In genomic region chr11:88555018-88555828, GRCh38 we compare ENCODE assay signal across 8 cellular contexts.
DNase-seq lines count a peak whose midpoint lies in the region; ATAC-seq and TF ChIP-seq lines count a peak whose summit lies in the region.

No MANE protein-coding gene starts in this region.

- intact Hi-C loops in Panc1 (cut with micrococcal nuclease; ENCODE audit: unreplicated experiment) (no loop called here), prostate gland (cut with DNase I) (no loop called here)
- intact Hi-C loops in CD8-positive, alpha-beta T cell (cut with DNase I, micrococcal nuclease) = no loop called here

- H3K4me3 ChIP-seq in Panc1 (ENCODE audit: low read depth in 2 of 2, low read length in 2 of 2) (no peak overlapping the region), prostate gland (no peak overlapping the region)
- H3K4me3 ChIP-seq in CD8-positive, alpha-beta T cell (ENCODE audit: low read depth, low read length) = no peak overlapping the region

- no TSS peak for BruUV-seq in Panc1 (replicated peaks; lab: Mats Ljungman, UMichigan)

- H3K27me3 ChIP-seq in Panc1 (ENCODE audit: control insufficient read depth, insufficient read depth, low read length) (no peaks in the 10 kb centered on the region), prostate gland (replicated peaks; ENCODE audit: insufficient read depth) (no peaks in the 10 kb centered on the region)
- no peaks in the 10 kb centered on the region for H3K27me3 ChIP-seq in CD8-positive, alpha-beta T cell (ENCODE audit: insufficient read depth, low read length)

- CTCF ChIA-PET in Panc1 (lab: Charles Lee) = no interaction called here
- CTCF ChIA-PET in CD8-positive, alpha-beta T cell (lab: Charles Lee) = interaction anchor here (0.9 to 1.0 kb wide), 2 partner anchors 13 to 540 kb away, joined by 3 to 4 read pairs; no protein-coding TSS in a partner anchor

- H3K9me3 ChIP-seq in Panc1 (ENCODE audit: control insufficient read depth, insufficient read depth, low read depth, low read length) (peaks cover 5% of the 10 kb centered on the region; the same call in 1 of the 2 replicates), prostate gland (no peaks in the 10 kb centered on the region)
- no peaks in the 10 kb centered on the region for H3K9me3 ChIP-seq in CD8-positive, alpha-beta T cell (ENCODE audit: low read length)

- peaks cover 3% of the 10 kb centered on the region for H3K27me3 Mint-ChIP-seq in CD8-positive, alpha-beta T cell (ENCODE audit: low read depth)

- peak; percentile 90 for ATAC-seq in Panc1
- ATAC-seq in CD8-positive, alpha-beta T cell = no peak

- H3K9me3 Mint-ChIP-seq in CD8-positive, alpha-beta T cell = no peaks in the 10 kb centered on the region

- peaks cover 3% of the 10 kb centered on the region for H3K4me1 Mint-ChIP-seq in CD8-positive, alpha-beta T cell (ENCODE audit: low read depth)

- H3K27ac ChIP-seq in Panc1 (ENCODE audit: low read length) (no peak overlapping the region), prostate gland (no peak overlapping the region)
- H3K27ac ChIP-seq in CD8-positive, alpha-beta T cell (ENCODE audit: low read depth, low read length) = no peak overlapping the region

- no peak for TF ChIP-seq CTCF in Panc1 (IDR thresholded peaks at IDR 0.05)
- TF ChIP-seq CTCF in prostate gland (IDR thresholded peaks at IDR 0.05) = no peak
- TF ChIP-seq CTCF in CD8-positive, alpha-beta T cell (IDR thresholded peaks at IDR 0.05) = no peak

- peaks cover 5% of the 10 kb centered on the region; the same call in 1 of the 2 replicates for H3K4me1 ChIP-seq in Panc1 (ENCODE audit: control insufficient read depth, insufficient read depth, low read length)
- H3K4me1 ChIP-seq in prostate gland (replicated peaks) = peaks cover 3% of the 10 kb centered on the region
- no peaks in the 10 kb centered on the region for H3K4me1 ChIP-seq in CD8-positive, alpha-beta T cell (ENCODE audit: insufficient read depth, low read length)

- no peak for TF ChIP-seq POLR2A in prostate gland (IDR thresholded peaks at IDR 0.05)

- H3K36me3 Mint-ChIP-seq in CD8-positive, alpha-beta T cell = no peaks in the 10 kb centered on the region

- H3K4me3 Mint-ChIP-seq in CD8-positive, alpha-beta T cell = no peak overlapping the region

- peak; percentile 100 for DNase-seq in EH (ENCODE audit: low read depth)
- DNase-seq in Panc1 (ENCODE audit: low read depth, low spot score) = peak; percentile 93
- peak; percentile 98 for DNase-seq in fibroblast of gingiva (ENCODE audit: low read depth)
- DNase-seq in prostate gland (ENCODE audit: low spot score) = peak; percentile 5
- DNase-seq in T-helper 2 cell = no peak
- DNase-seq in activated CD4-positive, alpha-beta T cell treated with anti-CD3 and anti-CD28 coated beads for 48 hours = no peak
- DNase-seq in activated T-cell treated with anti-CD3 and anti-CD28 coated beads for 4 hours = no peak
- DNase-seq in CD8-positive, alpha-beta T cell = no peak

- no peaks in the 10 kb centered on the region for H3K36me3 ChIP-seq in Panc1 (ENCODE audit: control insufficient read depth, insufficient read depth, low read length)
- H3K36me3 ChIP-seq in prostate gland = no peaks in the 10 kb centered on the region
- H3K36me3 ChIP-seq in CD8-positive, alpha-beta T cell (ENCODE audit: insufficient read depth, low read length) = no peaks in the 10 kb centered on the region

- 18% methylated on average over 7 of the region's 7 CpGs for WGBS in prostate gland

- in situ Hi-C loops in Panc1 (cut with HindIII; ENCODE audit: low pct_unique_long_range_greater_than_20kb, low sequenced_read_pairs) = no loop called here

- H3K27ac Mint-ChIP-seq in CD8-positive, alpha-beta T cell = no peak overlapping the region

- POLR2A ChIA-PET in Panc1 (lab: Charles Lee) = no interaction called here
- POLR2A ChIA-PET in CD8-positive, alpha-beta T cell (lab: Charles Lee) = interaction anchor here (0.5 kb wide), 1 partner anchor 392 kb away, joined by 3 read pairs; no protein-coding TSS in a partner anchor

Comparison
In these comparisons a context has a peak if more than half of its experiments do, and no peak if none do; other contexts are left out.
1. DNase-seq: peak in EH (single experiment), Panc1 (single experiment), fibroblast of gingiva (single experiment) and prostate gland (single experiment); none in T-helper 2 cell (0 of 5), activated CD4-positive, alpha-beta T cell treated with anti-CD3 and anti-CD28 coated beads for 48 hours (single experiment), activated T-cell treated with anti-CD3 and anti-CD28 coated beads for 4 hours (single experiment) and CD8-positive, alpha-beta T cell (0 of 7).